In the genomic region with DNA sequence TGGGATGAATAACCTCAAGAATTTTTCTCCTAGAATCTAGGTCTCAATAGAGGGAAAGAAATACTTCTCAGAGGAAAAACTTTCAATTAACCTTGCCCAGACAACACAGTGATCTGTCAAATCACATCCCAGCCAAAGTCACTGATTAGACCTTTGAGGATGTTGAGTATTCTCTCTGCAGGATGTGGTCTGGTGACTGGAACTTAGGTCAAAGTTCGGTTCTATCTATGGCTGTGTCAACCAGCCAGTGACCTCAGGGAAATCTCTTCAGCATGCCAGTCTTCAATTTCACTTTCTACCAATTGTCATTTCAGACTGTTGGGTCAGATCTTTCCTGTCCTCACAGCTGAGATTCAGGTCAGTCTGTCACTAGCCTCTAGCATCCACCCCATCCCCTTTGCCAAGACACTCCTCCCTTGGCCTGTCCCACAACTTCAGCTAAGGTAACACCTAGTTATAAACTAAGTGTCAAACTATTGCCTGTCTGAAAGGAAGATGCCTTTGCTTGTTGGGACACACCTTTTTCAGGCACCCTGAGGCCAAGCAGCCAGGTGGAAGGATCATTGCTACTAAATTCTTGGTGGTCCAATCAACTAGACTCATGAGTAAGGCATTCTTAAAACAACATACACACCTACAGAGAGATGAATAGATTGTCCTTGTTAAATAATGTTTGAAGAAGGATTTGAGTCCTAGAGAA, we compare ENCODE assay signal across 10 cellular contexts.
DNase-seq lines count a peak whose midpoint lies in the region; ATAC-seq and TF ChIP-seq lines count a peak whose summit lies in the region.
"Had no signal": no experiment of that assay in that cellular context is flagged by ENCODE, and none has a peak within 500 bp of the region (broad histone marks: within the 10 kb centered on the region; RNA-seq: fewer than 3 reads in every experiment).

No MANE protein-coding gene starts in this region.

- no peaks in the 10 kb centered on the region for H3K4me1 Mint-ChIP-seq in stimulated activated naive CD8-positive, alpha-beta T cell treated with anti-CD3 and anti-CD28 coated beads, Interleukin-15, amount 100 ng/mL, for 72 hours
- H3K4me1 Mint-ChIP-seq in CD14-positive monocyte = no peaks in the 10 kb centered on the region
- peaks cover 5% of the 10 kb centered on the region for H3K4me1 Mint-ChIP-seq in endothelial cell (ENCODE audit: unreplicated experiment)
- H3K4me1 Mint-ChIP-seq: activated CD4-positive, alpha-beta T cell treated with anti-CD3 and anti-CD28 coated beads, Interleukin-2, amount 10 ng/mL, durations not matched to agents 7 days and 5 days had no signal

- no peak overlapping the region for H3K4me3 ChIP-seq in breast epithelium

- H3K27me3 Mint-ChIP-seq in stimulated activated naive CD8-positive, alpha-beta T cell treated with anti-CD3 and anti-CD28 coated beads, Interleukin-15, amount 100 ng/mL, for 72 hours = peaks cover 7% of the 10 kb centered on the region
- H3K27me3 Mint-ChIP-seq in CD14-positive monocyte (ENCODE audit: low read depth in 3 of 3) (peaks cover 0 to 2% (median 0%) of the 10 kb centered on the region in 3 donors), endothelial cell (ENCODE audit: unreplicated experiment) (no peaks in the 10 kb centered on the region)

- no peak for TF ChIP-seq CTCF in breast epithelium (IDR thresholded peaks at IDR 0.05)
- TF ChIP-seq CTCF in CD14-positive monocyte (IDR thresholded peaks at IDR 0.05) = no peak
- TF ChIP-seq CTCF in endothelial cell (IDR thresholded peaks at IDR 0.05; ENCODE audit: unreplicated experiment) = no peak

- no peak for TF ChIP-seq POLR2A in breast epithelium (IDR thresholded peaks at IDR 0.05)

- H3K9me3 Mint-ChIP-seq in stimulated activated naive CD8-positive, alpha-beta T cell treated with anti-CD3 and anti-CD28 coated beads, Interleukin-15, amount 100 ng/mL, for 72 hours = no peaks in the 10 kb centered on the region
- H3K9me3 Mint-ChIP-seq in CD14-positive monocyte (peaks cover 0 to 4% (median 0%) of the 10 kb centered on the region in 7 donors), endothelial cell (ENCODE audit: unreplicated experiment) (no peaks in the 10 kb centered on the region)
- H3K9me3 Mint-ChIP-seq: activated CD4-positive, alpha-beta T cell treated with anti-CD3 and anti-CD28 coated beads, Interleukin-2, amount 10 ng/mL, durations not matched to agents 7 days and 5 days had no signal

- H3K27me3 ChIP-seq in breast epithelium = no peaks in the 10 kb centered on the region

- intact Hi-C loops in breast epithelium (cut with DNase I; ENCODE audit: low total_unique reads) = no loop called here
- intact Hi-C loops in CD14-positive monocyte (cut with micrococcal nuclease) = no loop called here

- H3K9me3 ChIP-seq in breast epithelium = no peaks in the 10 kb centered on the region

- no peak overlapping the region for H3K4me3 Mint-ChIP-seq in stimulated activated naive CD8-positive, alpha-beta T cell treated with anti-CD3 and anti-CD28 coated beads, Interleukin-15, amount 100 ng/mL, for 72 hours
- no peak overlapping the region for H3K4me3 Mint-ChIP-seq in CD14-positive monocyte
- no peak overlapping the region for H3K4me3 Mint-ChIP-seq in endothelial cell (ENCODE audit: unreplicated experiment)
- H3K4me3 Mint-ChIP-seq: activated CD4-positive, alpha-beta T cell treated with anti-CD3 and anti-CD28 coated beads, Interleukin-2, amount 10 ng/mL, durations not matched to agents 7 days and 5 days; activated naive CD8-positive, alpha-beta T cell had no signal

- peak in 1 of 2 donors; percentile 7 for DNase-seq in stimulated activated naive CD8-positive, alpha-beta T cell treated with anti-CD3 and anti-CD28 coated beads, Interleukin-15, amount 100 ng/mL, for 72 hours
- DNase-seq in stimulated activated naive CD8-positive, alpha-beta T cell treated with anti-CD3 and anti-CD28 coated beads, Interleukin-15, Interleukin-2, amounts not matched to agents 100 U/mL and 50 U/mL, for 24 hours = no peak
- peak in 1 of 2 donors; percentile 33 for DNase-seq in breast epithelium (ENCODE audit: low spot score in 2 of 2)
- no peak for DNase-seq in CD14-positive monocyte (ENCODE audit: low spot score)
- no peak for DNase-seq in endothelial cell (ENCODE audit: low spot score)
- DNase-seq: activated CD4-positive, alpha-beta T cell treated with anti-CD3 and anti-CD28 coated beads, Interleukin-2, amount 10 ng/mL, durations not matched to agents 7 days and 5 days had no signal

- H3K36me3 Mint-ChIP-seq in CD14-positive monocyte (no peaks in the 10 kb centered on the region), endothelial cell (ENCODE audit: low read depth, unreplicated experiment) (no peaks in the 10 kb centered on the region)
- H3K36me3 Mint-ChIP-seq: activated naive CD8-positive, alpha-beta T cell had no signal

- H3K4me1 ChIP-seq in breast epithelium = no peaks in the 10 kb centered on the region

- H3K36me3 ChIP-seq in breast epithelium = no peaks in the 10 kb centered on the region

- peak; percentile 78 for ATAC-seq in stimulated activated naive CD8-positive, alpha-beta T cell treated with anti-CD3 and anti-CD28 coated beads, Interleukin-15, amount 100 ng/mL, for 72 hours
- ATAC-seq in stimulated activated naive CD8-positive, alpha-beta T cell treated with anti-CD3 and anti-CD28 coated beads, Interleukin-15, Interleukin-2, amounts not matched to agents 100 U/mL and 50 U/mL, for 24 hours = no peak
- peak; percentile 77 for ATAC-seq in HG03354 (IDR thresholded peaks at IDR 0.05; ENCODE audit: poor library complexity, severe bottlenecking, unreplicated experiment)
- ATAC-seq in HG02884 (IDR thresholded peaks at IDR 0.05; ENCODE audit: unreplicated experiment) = no peak
- no peak for ATAC-seq in HG03108 (IDR thresholded peaks at IDR 0.05; ENCODE audit: unreplicated experiment)

- no peak overlapping the region for H3K27ac Mint-ChIP-seq in stimulated activated naive CD8-positive, alpha-beta T cell treated with anti-CD3 and anti-CD28 coated beads, Interleukin-15, amount 100 ng/mL, for 72 hours
- H3K27ac Mint-ChIP-seq in CD14-positive monocyte (no peak overlapping the region), endothelial cell (ENCODE audit: unreplicated experiment) (no peak overlapping the region)
- H3K27ac Mint-ChIP-seq: activated CD4-positive, alpha-beta T cell treated with anti-CD3 and anti-CD28 coated beads, Interleukin-2, amount 10 ng/mL, durations not matched to agents 7 days and 5 days; activated naive CD8-positive, alpha-beta T cell had no signal

- peak overlapping the region; percentile 21 to 51 for H3K27ac ChIP-seq in breast epithelium

Comparison
In these comparisons a context has a peak if more than half of its experiments do, and no peak if none do; other contexts are left out.
1. ATAC-seq: peak in stimulated activated naive CD8-positive, alpha-beta T cell treated with anti-CD3 and anti-CD28 coated beads, Interleukin-15, amount 100 ng/mL, for 72 hours (single experiment) and HG03354 (single experiment); none in stimulated activated naive CD8-positive, alpha-beta T cell treated with anti-CD3 and anti-CD28 coated beads, Interleukin-15, Interleukin-2, amounts not matched to agents 100 U/mL and 50 U/mL, for 24 hours (single experiment), HG02884 (single experiment) and HG03108 (single experiment).